ENCODE assay signal across 2 cellular contexts in genomic region chr16:88875703-88876234, GRCh38.
TF ChIP-seq lines count a peak whose summit lies in the region.

No MANE protein-coding gene starts in this region.

TF ChIP-seq in HepG2, 621 proteins besides CTCF, POLR2A, EP300 and RAD21:
- TF ChIP-seq ADNP (CRISPR knock-in tag; IDR thresholded peaks at IDR 0.05) (no peak), EZH2 (conservative IDR thresholded peaks at IDR 0.05; ENCODE audit: low read depth, low read length) (peak; percentile 88; the same call in 1 of the 2 replicates)

TF ChIP-seq in GM12878, 131 proteins besides CTCF, POLR2A, EP300 and RAD21:
- TF ChIP-seq MTA2 (IDR thresholded peaks at IDR 0.05; ENCODE audit: low read depth) (no peak), ZNF207 (IDR thresholded peaks at IDR 0.05; ENCODE audit: borderline replicate concordance) (no peak), NR2C1 (IDR thresholded peaks at IDR 0.05) (no peak), LARP7 (IDR thresholded peaks at IDR 0.05) (no peak), PAX5 (IDR thresholded peaks at IDR 0.05; ENCODE audit: borderline replicate concordance, low read depth, low read length) (no peak), PAX8 (IDR thresholded peaks at IDR 0.05) (no peak), SIN3A (IDR thresholded peaks at IDR 0.05; ENCODE audit: low read depth, low read length) (no peak), ZBTB11 (CRISPR knock-in tag; IDR thresholded peaks at IDR 0.05) (no peak), DPF2 (IDR thresholded peaks at IDR 0.05) (no peak), JUND (IDR thresholded peaks at IDR 0.05; ENCODE audit: low read depth, low read length) (no peak), MTA3 (IDR thresholded peaks at IDR 0.05; ENCODE audit: borderline replicate concordance, low read length) (no peak), RFX5 (IDR thresholded peaks at IDR 0.05; ENCODE audit: low read depth, low read length) (no peak), ELK1 (IDR thresholded peaks at IDR 0.05; ENCODE audit: low read depth, low read length) (no peak), MEF2B (IDR thresholded peaks at IDR 0.05; ENCODE audit: partially characterized antibody, poor library complexity, severe bottlenecking) (no peak), EED (IDR thresholded peaks at IDR 0.05; ENCODE audit: low read depth) (no peak), JUNB (IDR thresholded peaks at IDR 0.05) (no peak), RUNX3 (IDR thresholded peaks at IDR 0.05; ENCODE audit: low read length) (no peak), ZBTB40 (IDR thresholded peaks at IDR 0.05; ENCODE audit: borderline replicate concordance) (no peak), IRF3 (IDR thresholded peaks at IDR 0.05) (no peak), ZBTB33 (IDR thresholded peaks at IDR 0.05) (no peak)
